In the genomic region with DNA sequence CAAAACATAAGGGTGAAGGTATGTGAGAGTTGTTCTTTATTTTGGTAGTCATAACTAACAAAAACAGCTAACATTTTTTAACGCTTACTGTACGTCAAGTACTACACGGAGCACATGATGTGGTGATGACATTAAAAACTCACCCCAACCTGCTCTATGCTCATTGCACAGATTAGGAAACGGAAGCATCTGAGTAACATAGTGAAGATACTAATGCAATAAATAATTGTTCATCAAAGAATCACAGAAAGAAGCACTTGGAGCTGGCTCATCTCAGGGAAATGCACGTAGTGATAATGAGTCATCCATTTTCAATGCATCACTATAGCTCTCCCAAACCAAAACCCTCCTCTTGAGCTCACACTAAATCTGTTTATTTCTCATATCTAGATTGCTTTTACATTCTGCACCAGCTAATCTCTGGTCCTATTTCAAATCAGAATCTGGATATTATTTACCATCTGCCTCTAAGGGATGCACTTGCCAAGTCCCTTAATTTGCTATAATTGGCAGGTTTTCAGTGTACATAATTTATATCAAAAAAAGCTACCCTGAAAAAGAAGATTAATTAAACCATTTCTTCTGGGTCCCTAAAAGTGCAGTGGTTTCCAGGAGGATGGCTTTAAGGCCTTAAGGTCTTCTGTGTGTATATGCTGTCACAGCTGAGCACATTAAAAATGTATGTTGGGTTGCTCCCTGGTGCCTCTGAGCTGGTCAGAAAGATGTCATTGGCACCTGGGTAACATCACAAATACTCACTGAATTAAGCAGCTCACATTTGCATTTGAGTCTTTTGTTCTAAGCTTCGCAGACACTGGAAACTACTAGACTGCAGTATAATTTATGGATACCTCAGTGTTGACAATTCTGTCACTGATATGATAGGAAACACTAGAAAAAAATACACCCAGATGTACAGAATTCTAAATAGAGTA, we compare ENCODE assay signal across 10 cellular contexts.
DNase-seq lines count a peak whose midpoint lies in the region; TF ChIP-seq lines count a peak whose summit lies in the region.
"Had no signal": no experiment of that assay in that cellular context is flagged by ENCODE, and none has a peak within 500 bp of the region (broad histone marks: within the 10 kb centered on the region; RNA-seq: fewer than 3 reads in every experiment).

No MANE protein-coding gene starts in this region.

- no peak overlapping the region for H2AFZ ChIP-seq in osteoblast (ENCODE audit: low read length)

- no peaks in the 10 kb centered on the region for H3K79me2 ChIP-seq in osteoblast (ENCODE audit: insufficient read depth, low read length)

- H3K36me3 ChIP-seq in osteoblast (ENCODE audit: insufficient read depth, low read length), result no peaks in the 10 kb centered on the region

- in situ Hi-C loops in G401 (cut with HindIII; ENCODE audit: low sequenced_read_pairs), result no loop called here

- peak overlapping the region; percentile 10 for H3K4me2 ChIP-seq in osteoblast (ENCODE audit: insufficient read depth, low read length)

- peaks cover 35% of the 10 kb centered on the region for H3K4me1 ChIP-seq in osteoblast (ENCODE audit: insufficient read depth, low read length)

- TF ChIP-seq CTCF in osteoblast (IDR thresholded peaks at IDR 0.05; ENCODE audit: extremely low read depth, low read depth, low read length), result no peak
- TF ChIP-seq CTCF in GM10248 (IDR thresholded peaks at IDR 0.05; ENCODE audit: control extremely low read depth, extremely low read depth, low read depth, missing control alignments), result no peak

- H4K20me1 ChIP-seq in osteoblast (ENCODE audit: insufficient read depth, low read length), result no peaks in the 10 kb centered on the region

- POLR2A ChIA-PET in GM10248 (lab: Yijun Ruan, JAX), result no interaction called here

- DNase-seq in G401 (ENCODE audit: low spot score) (peak; percentile 55), NCI-H460 (ENCODE audit: extremely low read depth, low read depth) (peak; percentile 71), dermis blood vessel endothelial cell (peak; percentile 75), osteoblast (ENCODE audit: insufficient read length, low spot score, missing footprints) (peak; percentile 34), GM10248 (ENCODE audit: extremely low spot score) (no peak), DMS53 treated with DMSO at 0.1 percent for 48 hours (lab: John Stamatoyannopoulos, UW; ENCODE audit: unreplicated experiment) (no peak), putamen (ENCODE audit: low spot score) (no peak), SIG-M5 (lab: John Stamatoyannopoulos, UW) (no peak)
- DNase-seq: T-cell had no signal

- H3K27ac ChIP-seq in osteoblast (ENCODE audit: low read depth, low read length), result peak overlapping the region; percentile 95

- no peak overlapping the region for H3K4me3 ChIP-seq in osteoblast (ENCODE audit: insufficient read depth, low read length)
- H3K4me3 ChIP-seq: lung had no signal

- no peaks in the 10 kb centered on the region for H3K27me3 ChIP-seq in osteoblast (ENCODE audit: insufficient read depth, low read length)

- no peaks in the 10 kb centered on the region for H3K9me3 ChIP-seq in osteoblast (ENCODE audit: low read depth, low read length)

- CTCF ChIA-PET in GM10248 (lab: Yijun Ruan, JAX), result interaction anchor here (0.8 to 3.0 kb wide), 8 partner anchors 8 to 1511 kb away, joined by 3 to 16 read pairs (median 3); no protein-coding TSS in a partner anchor

Comparison
In these comparisons a context has a peak if more than half of its experiments do, and no peak if none do; other contexts are left out.
1. DNase-seq: peak in G401 (single experiment), NCI-H460 (single experiment), dermis blood vessel endothelial cell (single experiment) and osteoblast (single experiment); none in GM10248 (single experiment), DMS53 treated with DMSO at 0.1 percent for 48 hours (single experiment), putamen (single experiment) and SIG-M5 (single experiment).